Comparison of ENCODE assay signal across 21 cellular contexts in genomic region chr10:10780746-10781145, GRCh38.
DNase-seq lines count a peak whose midpoint lies in the region; ATAC-seq and TF ChIP-seq lines count a peak whose summit lies in the region.
"Had no signal": no experiment of that assay in that cellular context is flagged by ENCODE, and none has a peak within 500 bp of the region (broad histone marks: within the 10 kb centered on the region; RNA-seq: fewer than 3 reads in every experiment).

No MANE protein-coding gene starts in this region.

- H3K27me3 Mint-ChIP-seq in HFFc6 (ENCODE audit: insufficient read depth) = peaks cover 7% of the 10 kb centered on the region

- ATAC-seq in GM21737 (IDR thresholded peaks at IDR 0.05; ENCODE audit: unreplicated experiment) (no peak), HG03460 (IDR thresholded peaks at IDR 0.05; ENCODE audit: unreplicated experiment) (no peak), omental fat pad (ENCODE audit: low FRiP score) (no peak)
- ATAC-seq: HepG2 had no signal

- no peak overlapping the region for H2AFZ ChIP-seq in ACC112 (ENCODE audit: low read length, unreplicated experiment)

- peaks cover 4% of the 10 kb centered on the region; the same call in 1 of the 2 replicates for H3K9me3 Mint-ChIP-seq in HFFc6

- H3K4me1 ChIP-seq in ACC112 (ENCODE audit: control insufficient read depth, insufficient read depth, low read length, unreplicated experiment) = peaks cover 24% of the 10 kb centered on the region
- H3K4me1 ChIP-seq: BLaER1 had no signal

- H3K79me2 ChIP-seq in ACC112 (ENCODE audit: control insufficient read depth, insufficient read depth, low read length, unreplicated experiment) = no peaks in the 10 kb centered on the region

- H3K27ac Mint-ChIP-seq in HFFc6 = peak overlapping the region; percentile 29; the same call in 1 of the 2 replicates
- H3K27ac Mint-ChIP-seq: CD8-positive, alpha-beta memory T cell had no signal

- H3K4me1 Mint-ChIP-seq in HFFc6 (ENCODE audit: low read depth) = peaks cover 61% of the 10 kb centered on the region
- H3K4me1 Mint-ChIP-seq: CD8-positive, alpha-beta memory T cell had no signal

- peak overlapping the region; percentile 65 for H3K27ac ChIP-seq in ACC112 (ENCODE audit: low read depth, low read length)
- H3K27ac ChIP-seq: 22Rv1, BLaER1, KMS-11, SJCRH30 had no signal

- no peaks in the 10 kb centered on the region for H3K27me3 ChIP-seq in ACC112 (ENCODE audit: insufficient read depth, low read length)
- H3K27me3 ChIP-seq: BLaER1, SJCRH30 had no signal

- peaks cover 6% of the 10 kb centered on the region; the same call in 1 of the 2 replicates for H3K36me3 Mint-ChIP-seq in HFFc6 (ENCODE audit: low read depth)

- DNase-seq in HFFc6 (peak; percentile 58), astrocyte of the spinal cord (ENCODE audit: low read depth, low spot score) (peak; percentile 49), kidney glomerular epithelial cell (lab: John Stamatoyannopoulos, UW) (peak; percentile 42), SHP77 (lab: John Stamatoyannopoulos, UW) (no peak), omental fat pad (ENCODE audit: low spot score) (no peak)
- DNase-seq: CD8-positive, alpha-beta memory T cell; DND-41; NCI-H1048; NCI-H1436 treated with DMSO at 0.1 percent for 48 hours; NCI-H2029 treated with DMSO at 0.1 percent for 48 hours; NCI-H510A; NCI-H774; RPMI8226; SJCRH30 had no signal

- no peak overlapping the region for H3K4me3 Mint-ChIP-seq in HFFc6
- H3K4me3 Mint-ChIP-seq: CD8-positive, alpha-beta memory T cell had no signal

- TF ChIP-seq CTCF in HFFc6 (IDR thresholded peaks at IDR 0.05) (no peak), astrocyte of the spinal cord (IDR thresholded peaks at IDR 0.05; ENCODE audit: low read depth, low read length) (no peak), omental fat pad (IDR thresholded peaks at IDR 0.05) (no peak)

- H3K36me3 ChIP-seq in ACC112 (ENCODE audit: insufficient read depth, low read length) = no peaks in the 10 kb centered on the region
- H3K36me3 ChIP-seq: BLaER1, SJCRH30 had no signal

- H3K4me3 ChIP-seq in ACC112 (ENCODE audit: low read depth, low read length) = no peak overlapping the region
- H3K4me3 ChIP-seq in astrocyte of the spinal cord (ENCODE audit: low read depth, low read length) = no peak overlapping the region
- H3K4me3 ChIP-seq: BLaER1, SJCRH30 had no signal

- in situ Hi-C loops in astrocyte of the spinal cord (cut with HindIII; ENCODE audit: low sequenced_read_pairs) = no loop called here

Comparison
In these comparisons a context has a peak if more than half of its experiments do, and no peak if none do; other contexts are left out.
1. DNase-seq: peak in HFFc6 (single experiment), astrocyte of the spinal cord (single experiment) and kidney glomerular epithelial cell (single experiment); none in SHP77 (0 of 2) and omental fat pad (single experiment).